ENCODE assay signal across 17 cellular contexts in the genomic region with DNA sequence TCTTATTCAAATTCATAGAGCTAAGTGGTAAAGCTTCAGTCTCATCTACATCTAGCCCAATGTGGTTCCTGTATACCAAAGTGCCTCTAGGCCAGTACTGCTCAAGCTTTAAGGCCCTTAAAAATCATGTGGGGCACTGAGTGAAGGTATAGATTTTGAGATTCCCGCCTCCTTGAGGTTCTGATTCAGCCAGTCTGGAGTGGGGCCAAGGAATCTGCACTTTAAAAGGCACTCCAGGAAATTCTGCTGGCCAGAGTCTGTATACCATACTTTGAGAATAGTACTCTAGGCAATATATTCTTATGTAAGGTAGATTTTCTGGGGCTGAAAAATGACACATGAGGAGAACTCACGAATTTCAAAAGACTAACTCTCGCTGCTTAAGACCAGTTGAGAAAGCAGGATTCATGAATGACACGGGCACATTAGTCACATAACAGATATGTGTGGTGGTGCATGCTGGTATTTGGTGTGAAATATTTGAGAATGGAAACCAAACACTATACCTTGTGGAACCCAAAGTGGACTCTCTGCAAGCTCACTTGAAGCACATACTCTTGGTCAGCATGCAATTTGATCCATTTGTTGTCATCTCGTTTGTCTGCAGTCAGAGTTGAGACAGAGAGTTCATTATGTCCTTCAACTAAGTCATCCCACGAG. TPM values are rescaled to one million over a fixed set of nuclear protein-coding genes. Genes with fewer than 3 reads are reported as not detected.
DNase-seq lines count a peak whose midpoint lies in the region; ATAC-seq and TF ChIP-seq lines count a peak whose summit lies in the region.
"Had no signal": no experiment of that assay in that cellular context is flagged by ENCODE, and none has a peak within 500 bp of the region (broad histone marks: within the 10 kb centered on the region; RNA-seq: fewer than 3 reads in every experiment).

No MANE protein-coding gene starts in this region.

- H2BK20ac ChIP-seq in IMR-90 (ENCODE audit: low read depth, low read length): no peak overlapping the region

- peaks cover 4% of the 10 kb centered on the region; the same call in 1 of the 2 replicates for H3K9me1 ChIP-seq in IMR-90 (ENCODE audit: insufficient read depth, low read length)

- H4K5ac ChIP-seq in IMR-90 (ENCODE audit: low read depth, low read length): no peak overlapping the region

- H3K18ac ChIP-seq in IMR-90 (ENCODE audit: low read depth, low read length): no peak overlapping the region

- H3K27me3 ChIP-seq in IMR-90 (ENCODE audit: control insufficient read depth, insufficient read depth, low read length): no peaks in the 10 kb centered on the region
- H3K27me3 ChIP-seq: esophagus muscularis mucosa, right lobe of liver had no signal

- intact Hi-C loops in IMR-90 (cut with micrococcal nuclease): no loop called here

- H3K4me3 ChIP-seq in AG10803 (ENCODE audit: low read length) (no peak overlapping the region), IMR-90 (ENCODE audit: insufficient read depth, low read depth, low read length) (no peak overlapping the region)
- H3K4me3 ChIP-seq: esophagus muscularis mucosa, lung, right lobe of liver, thoracic aorta had no signal

- H4K91ac ChIP-seq in IMR-90 (ENCODE audit: insufficient read depth, low read depth, low read length): no peak overlapping the region

- dilution Hi-C loops in IMR-90 (cut with HindIII; ENCODE audit: low sequenced_read_pairs, unreplicated experiment): no loop called here

- H2BK120ac ChIP-seq in IMR-90 (ENCODE audit: low read depth, low read length): no peak overlapping the region

- H4K20me1 ChIP-seq in IMR-90 (ENCODE audit: insufficient read depth, low read length): no peaks in the 10 kb centered on the region

- DNase-seq in AG10803 (ENCODE audit: low read depth): peak; percentile 53
- DNase-seq in IMR-90: peak; percentile 56
- peak; percentile 69 for DNase-seq in astrocyte of the hippocampus (ENCODE audit: low read depth, low spot score)
- DNase-seq in iris pigment epithelial cell (ENCODE audit: low read depth): peak; percentile 82
- no peak for DNase-seq in activated naive CD4-positive, alpha-beta T cell treated with Interleukin-2 at 50 U/mL for 16 hours
- DNase-seq in stimulated activated CD4-positive, alpha-beta T cell treated with anti-CD3 and anti-CD28 coated beads, Interleukin-12 subunit alpha, Interleukin-12 subunit beta, amount 100 ng/mL, for 4 hours: no peak
- DNase-seq: activated CD4-positive, alpha-beta memory T cell treated with anti-CD3 and anti-CD28 coated beads, Interleukin-2, amount 10 ng/mL, durations not matched to agents 7 days and 5 days; amygdala; MV-4-11; right lobe of liver; stimulated activated CD4-positive, alpha-beta T cell treated with anti-CD3 and anti-CD28 coated beads, Interleukin-2, amount 100 ng/mL, for 48 hours had no signal

- no peak overlapping the region for H3K9ac ChIP-seq in IMR-90 (ENCODE audit: low read depth, low read length)

- H3K56ac ChIP-seq in IMR-90 (ENCODE audit: extremely low read depth, insufficient read depth, low read length): no peak overlapping the region

- H2BK15ac ChIP-seq in IMR-90 (ENCODE audit: low read depth, low read length): no peak overlapping the region

- TF ChIP-seq POLR2A in IMR-90 (IDR thresholded peaks at IDR 0.05; ENCODE audit: low read depth, low read length): no peak

- H3K4ac ChIP-seq in IMR-90 (ENCODE audit: low read depth, low read length): no peak overlapping the region

- H3K4me2 ChIP-seq in IMR-90 (ENCODE audit: low read depth, low read length): no peak overlapping the region

- WGBS in IMR-90 (ENCODE audit: extremely low coverage in 2 of 2, insufficient read length in 1 of 2), 2 experiments: no CpG with 5 or more reads among the region's 6 CpGs

- H2AK9ac ChIP-seq in IMR-90 (replicated peaks; ENCODE audit: low read depth, low read length, poor library complexity): no peak overlapping the region

- H2AK5ac ChIP-seq in IMR-90 (ENCODE audit: low read depth, low read length): no peak overlapping the region

- H3K14ac ChIP-seq in IMR-90 (replicated peaks; ENCODE audit: low read depth, low read length): no peak overlapping the region

- no peak for ATAC-seq in IMR-90 (ENCODE audit: low read depth)
- no peak for ATAC-seq in GM21723 (IDR thresholded peaks at IDR 0.05; ENCODE audit: unreplicated experiment)
- ATAC-seq in HG02623 (IDR thresholded peaks at IDR 0.05; ENCODE audit: unreplicated experiment): no peak
- ATAC-seq: right lobe of liver had no signal

- peaks cover 0 to 4% of the 10 kb centered on the region in 2 experiments; a peak in 1 of 4 replicates for H3K79me1 ChIP-seq in IMR-90 (ENCODE audit: low read depth in 1 of 2, low read length in 2 of 2)

- no peak for TF ChIP-seq CTCF in AG10803 (conservative IDR thresholded peaks at IDR 0.05; ENCODE audit: low read length)
- no peak for TF ChIP-seq CTCF in IMR-90 (conservative IDR thresholded peaks at IDR 0.05; ENCODE audit: low read depth, low read length)

- no peak overlapping the region for H2AFZ ChIP-seq in IMR-90 (replicated peaks; ENCODE audit: low read length, poor library complexity)

- H4K8ac ChIP-seq in IMR-90 (ENCODE audit: low read depth in 2 of 2, low read length in 2 of 2): no peak overlapping the region

- H2BK5ac ChIP-seq in IMR-90 (ENCODE audit: low read depth, low read length, poor library complexity, severe bottlenecking): no peak overlapping the region

- H3K23ac ChIP-seq in IMR-90 (ENCODE audit: low read depth, low read length): no peak overlapping the region

- no peak for TF ChIP-seq RAD21 in IMR-90 (IDR thresholded peaks at IDR 0.05; ENCODE audit: low read length)

- POLR2A ChIA-PET in IMR-90 (lab: Charles Lee; ENCODE audit: unreplicated experiment): no interaction called here

- H3K27ac ChIP-seq in IMR-90 (ENCODE audit: insufficient read depth, low read length): no peak overlapping the region
- H3K27ac ChIP-seq: esophagus muscularis mucosa, right lobe of liver, thoracic aorta had no signal

- no peaks in the 10 kb centered on the region for H3K9me3 ChIP-seq in IMR-90 (ENCODE audit: control insufficient read depth, insufficient read depth, low read length)
- H3K9me3 ChIP-seq: esophagus muscularis mucosa, right lobe of liver, thoracic aorta had no signal

- H3K4me1 ChIP-seq in IMR-90 (ENCODE audit: control insufficient read depth, insufficient read depth, low read length): peaks cover 1% of the 10 kb centered on the region; the same call in 1 of the 2 replicates
- H3K4me1 ChIP-seq: esophagus muscularis mucosa, right lobe of liver had no signal

- H3K36me3 ChIP-seq in IMR-90 (ENCODE audit: control insufficient read depth, insufficient read depth, low read length): peaks cover 14% of the 10 kb centered on the region

- in situ Hi-C loops in IMR-90 (cut with MboI; ENCODE audit: low sequenced_read_pairs): no loop called here

- BruUV-seq in IMR-90 (replicated peaks; lab: Mats Ljungman, UMichigan): no TSS peak

- CTCF ChIA-PET in IMR-90 (lab: Yijun Ruan, JAX): no interaction called here

TF ChIP-seq in IMR-90, 13 proteins besides CTCF, POLR2A, EP300 and RAD21:
- TF ChIP-seq RFX5 (IDR thresholded peaks at IDR 0.05; ENCODE audit: low read depth, low read length) (no peak), FOS (IDR thresholded peaks at IDR 0.05; ENCODE audit: low read depth, low read length) (no peak), MXI1 (IDR thresholded peaks at IDR 0.05; ENCODE audit: borderline replicate concordance, low read depth, low read length) (no peak), MAFK (IDR thresholded peaks at IDR 0.05; ENCODE audit: low read depth, low read length) (no peak), BHLHE40 (IDR thresholded peaks at IDR 0.05; ENCODE audit: low read depth, low read length) (no peak), CEBPB (IDR thresholded peaks at IDR 0.05; ENCODE audit: low read depth, low read length) (no peak)
- TF ChIP-seq, protein P1, sequence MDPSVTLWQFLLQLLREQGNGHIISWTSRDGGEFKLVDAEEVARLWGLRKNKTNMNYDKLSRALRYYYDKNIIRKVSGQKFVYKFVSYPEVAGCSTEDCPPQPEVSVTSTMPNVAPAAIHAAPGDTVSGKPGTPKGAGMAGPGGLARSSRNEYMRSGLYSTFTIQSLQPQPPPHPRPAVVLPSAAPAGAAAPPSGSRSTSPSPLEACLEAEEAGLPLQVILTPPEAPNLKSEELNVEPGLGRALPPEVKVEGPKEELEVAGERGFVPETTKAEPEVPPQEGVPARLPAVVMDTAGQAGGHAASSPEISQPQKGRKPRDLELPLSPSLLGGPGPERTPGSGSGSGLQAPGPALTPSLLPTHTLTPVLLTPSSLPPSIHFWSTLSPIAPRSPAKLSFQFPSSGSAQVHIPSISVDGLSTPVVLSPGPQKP (IDR thresholded peaks at IDR 0.05; ENCODE audit: borderline replicate concordance, low read depth, low read length): no peak
- TF ChIP-seq, protein P2, sequence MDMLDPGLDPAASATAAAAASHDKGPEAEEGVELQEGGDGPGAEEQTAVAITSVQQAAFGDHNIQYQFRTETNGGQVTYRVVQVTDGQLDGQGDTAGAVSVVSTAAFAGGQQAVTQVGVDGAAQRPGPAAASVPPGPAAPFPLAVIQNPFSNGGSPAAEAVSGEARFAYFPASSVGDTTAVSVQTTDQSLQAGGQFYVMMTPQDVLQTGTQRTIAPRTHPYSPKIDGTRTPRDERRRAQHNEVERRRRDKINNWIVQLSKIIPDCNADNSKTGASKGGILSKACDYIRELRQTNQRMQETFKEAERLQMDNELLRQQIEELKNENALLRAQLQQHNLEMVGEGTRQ (IDR thresholded peaks at IDR 0.05; ENCODE audit: low read depth, low read length): no peak

RNA-seq across cellular contexts. Expression of a gene that starts 47.6 kb away (rescaled TPM):
- not detected in 2 replicates for total RNA-seq in IMR-90 (2012; rRNA removed)
- polyA plus RNA-seq in IMR-90 (2012; rRNA removed): not detected in 2 replicates
- not detected in 2 replicates for polyA plus RNA-seq in IMR-90 (2012; cell fraction: cytosol; rRNA removed)
- not detected in 2 replicates for polyA plus RNA-seq in IMR-90 (2012; cell fraction: nucleus; rRNA removed; ENCODE audit: low replicate concordance)
- total RNA-seq: esophagus muscularis mucosa, lung, thoracic aorta had no signal
- polyA plus RNA-seq: lung, neural cell had no signal

Comparison
In these comparisons a context has a peak if more than half of its experiments do, and no peak if none do; other contexts are left out.
1. DNase-seq: peak in AG10803 (single experiment), IMR-90 (single experiment), astrocyte of the hippocampus (single experiment) and iris pigment epithelial cell (single experiment); none in activated naive CD4-positive, alpha-beta T cell treated with Interleukin-2 at 50 U/mL for 16 hours (single experiment) and stimulated activated CD4-positive, alpha-beta T cell treated with anti-CD3 and anti-CD28 coated beads, Interleukin-12 subunit alpha, Interleukin-12 subunit beta, amount 100 ng/mL, for 4 hours (single experiment).